ENCODE assay signal across 28 cellular contexts in genomic region chr13:66855110-66855509, GRCh38.
A peak's percentile ranks its signal among the peaks of the same experiment; 100 is the strongest.
DNase-seq lines count a peak whose midpoint lies in the region; ATAC-seq, FAIRE-seq and TF ChIP-seq lines count a peak whose summit lies in the region.
"Had no signal": no experiment of that assay in that cellular context is flagged by ENCODE, and none has a peak within 500 bp of the region (broad histone marks: within the 10 kb centered on the region; RNA-seq: fewer than 3 reads in every experiment).

No MANE protein-coding gene starts in this region.

- no peak overlapping the region for H3K4me2 ChIP-seq in OCI-LY7 (ENCODE audit: low read length)
- H3K4me2 ChIP-seq in endothelial cell of umbilical vein (ENCODE audit: insufficient read depth, low read length): no peak overlapping the region
- H3K4me2 ChIP-seq: SK-N-SH had no signal

- H3K9ac ChIP-seq in endothelial cell of umbilical vein (replicated peaks; ENCODE audit: extremely low read depth, insufficient read depth, low read length): no peak overlapping the region
- H3K9ac ChIP-seq: SK-N-SH had no signal

- FAIRE-seq in endothelial cell of umbilical vein (lab: Jason Lieb, UNC): no peak
- FAIRE-seq: GM18507 had no signal

- peak; percentile 14 for DNase-seq in NCI-H82 (lab: John Stamatoyannopoulos, UW)
- no peak for DNase-seq in NCI-H82 treated with DMSO at 0.1 percent for 48 hours (lab: John Stamatoyannopoulos, UW; ENCODE audit: unreplicated experiment)
- no peak for DNase-seq in OCI-LY7 (ENCODE audit: low spot score)
- DNase-seq in endothelial cell of umbilical vein (ENCODE audit: low read depth, low spot score): peak; percentile 44
- DNase-seq in NCI-H524 treated with DMSO at 0.1 percent for 48 hours (lab: John Stamatoyannopoulos, UW): no peak
- no peak for DNase-seq in NCI-H1436 (lab: John Stamatoyannopoulos, UW)
- DNase-seq: ACHN; BE2C; CD8-positive, alpha-beta memory T cell; DMS153; DND-41; H7; NCI-H1048; NCI-H1417 treated with DMSO at 0.1 percent for 48 hours; NCI-H187; NCI-H2081 treated with DMSO at 0.1 percent for 48 hours; NCI-H2171 treated with DMSO at 0.1 percent for 48 hours; NCI-H345; NCI-H510A treated with DMSO at 0.1 percent for 48 hours; NCI-H748 treated with DMSO at 0.1 percent for 48 hours; OCI-M1; Peyer's patch; SK-N-SH; SW 1271 had no signal

- H3K4me3 ChIP-seq in OCI-LY7 (ENCODE audit: low read depth, low read length, poor library complexity, severe bottlenecking) (no peak overlapping the region), endothelial cell of umbilical vein (replicated peaks in 1 of 3; ENCODE audit: insufficient read depth in 1 of 3, low read depth in 1 of 3, low read length in 3 of 3) (no peak overlapping the region)
- H3K4me3 ChIP-seq: Peyer's patch had no signal

- H3K4me1 ChIP-seq in OCI-LY7 (ENCODE audit: insufficient read depth, low read length, poor library complexity, severe bottlenecking) (peaks cover 5% of the 10 kb centered on the region), endothelial cell of umbilical vein (ENCODE audit: control insufficient read depth, extremely low read depth, insufficient read depth, low read length) (peaks cover 13% of the 10 kb centered on the region)
- H3K4me1 ChIP-seq: Peyer's patch had no signal

- H3K9me3 ChIP-seq in OCI-LY7 (ENCODE audit: low read length) (peaks cover 15% of the 10 kb centered on the region; the same call in 1 of the 2 replicates), endothelial cell of umbilical vein (replicated peaks; ENCODE audit: control insufficient read depth, insufficient read depth, low read length) (no peaks in the 10 kb centered on the region)
- H3K9me3 ChIP-seq: BE2C, Peyer's patch, SK-N-SH had no signal

- H3K36me3 ChIP-seq in OCI-LY7 (ENCODE audit: insufficient read depth, low read length) (no peaks in the 10 kb centered on the region; the same call in 1 of the 2 replicates), endothelial cell of umbilical vein (ENCODE audit: control insufficient read depth in 2 of 2, extremely low read depth in 1 of 2, insufficient read depth in 2 of 2, low read length in 2 of 2) (no peaks in the 10 kb centered on the region)
- H3K36me3 ChIP-seq: BE2C, Peyer's patch had no signal

- no peak overlapping the region for H3K27ac ChIP-seq in OCI-LY7 (ENCODE audit: low read depth, low read length, poor library complexity, severe bottlenecking)
- no peak overlapping the region for H3K27ac ChIP-seq in endothelial cell of umbilical vein (ENCODE audit: insufficient read depth, low read depth, low read length)
- H3K27ac ChIP-seq: 22Rv1, HL-60, Peyer's patch had no signal

- POLR2A ChIA-PET in OCI-LY7 (lab: Charles Lee): interaction anchor here (0.5 to 1.7 kb wide), 5 partner anchors 17 to 242 kb away, joined by 3 to 5 read pairs (median 4); no protein-coding TSS in a partner anchor
- POLR2A ChIA-PET in endothelial cell of umbilical vein (lab: Charles Lee): no interaction called here

- no peaks in the 10 kb centered on the region for H3K27me3 ChIP-seq in endothelial cell of umbilical vein (ENCODE audit: control insufficient read depth in 2 of 2, insufficient read depth in 2 of 2, low read length in 2 of 2)
- H3K27me3 ChIP-seq: BE2C, Peyer's patch had no signal

- no peak for TF ChIP-seq CTCF in OCI-LY7 (conservative IDR thresholded peaks at IDR 0.05; ENCODE audit: low read length)
- no peak for TF ChIP-seq CTCF in endothelial cell of umbilical vein (IDR thresholded peaks at IDR 0.05; ENCODE audit: extremely low read depth in 1 of 2, insufficient read depth in 1 of 2, low read depth in 1 of 2, low read length in 2 of 2)

- H3K9me2 ChIP-seq in OCI-LY7 (ENCODE audit: insufficient read depth, low read length): no peaks in the 10 kb centered on the region
- H3K9me2 ChIP-seq: SK-N-SH had no signal

- BruUV-seq in OCI-LY7 (replicated peaks; lab: Mats Ljungman, UMichigan): no TSS peak
- no TSS peak for BruUV-seq in endothelial cell of umbilical vein (replicated peaks; lab: Mats Ljungman, UMichigan)

- no peak for ATAC-seq in GM18870 (IDR thresholded peaks at IDR 0.05; ENCODE audit: unreplicated experiment)

- no peak for TF ChIP-seq POLR2A in endothelial cell of umbilical vein (IDR thresholded peaks at IDR 0.05; ENCODE audit: low read depth, low read length)

- CTCF ChIA-PET in OCI-LY7 (lab: Charles Lee; ENCODE audit: unreplicated experiment): no interaction called here
- CTCF ChIA-PET in endothelial cell of umbilical vein (lab: Charles Lee): interaction anchor here (2.1 kb wide), 1 partner anchor 24 kb away, joined by 6 read pairs; no protein-coding TSS in a partner anchor

- no peaks in the 10 kb centered on the region for H4K20me1 ChIP-seq in OCI-LY7 (ENCODE audit: insufficient read depth, low read length)
- no peaks in the 10 kb centered on the region for H4K20me1 ChIP-seq in endothelial cell of umbilical vein (replicated peaks; ENCODE audit: control insufficient read depth, extremely low read depth, insufficient read depth, low read length)

- peak overlapping the region; percentile 59; the same call in 1 of the 2 replicates for H2AFZ ChIP-seq in OCI-LY7 (ENCODE audit: low read length)
- H2AFZ ChIP-seq in endothelial cell of umbilical vein (ENCODE audit: low read depth, low read length): no peak overlapping the region

- intact Hi-C loops in OCI-LY7 (cut with micrococcal nuclease; ENCODE audit: unreplicated experiment) (no loop called here), endothelial cell of umbilical vein (cut with micrococcal nuclease) (loop anchor here (5.0 to 10.0 kb wide), 2 partner anchors 137 to 370 kb away; no protein-coding TSS in a partner anchor)

- dilution Hi-C loops in endothelial cell of umbilical vein (cut with MboI; ENCODE audit: extremely low pct_ligation_motif_present, low sequenced_read_pairs): no loop called here

- H3K79me2 ChIP-seq in OCI-LY7 (ENCODE audit: insufficient read depth, low read depth, low read length): no peaks in the 10 kb centered on the region
- H3K79me2 ChIP-seq in endothelial cell of umbilical vein (ENCODE audit: control insufficient read depth, insufficient read depth, low read length): no peaks in the 10 kb centered on the region

- H3K9me1 ChIP-seq in endothelial cell of umbilical vein (replicated peaks; ENCODE audit: control insufficient read depth, extremely low read depth, insufficient read depth, low read length): no peaks in the 10 kb centered on the region

TF ChIP-seq in endothelial cell of umbilical vein, 7 proteins besides CTCF, POLR2A, EP300 and RAD21:
- TF ChIP-seq EZH2 (IDR thresholded peaks at IDR 0.05; ENCODE audit: borderline replicate concordance, low read depth, low read length, severe bottlenecking) (no peak), GATA2 (IDR thresholded peaks at IDR 0.05; ENCODE audit: insufficient read depth, insufficient read length, low read depth, low read length) (no peak), MYC (IDR thresholded peaks at IDR 0.05; ENCODE audit: low read depth, low read length) (no peak), FOS (IDR thresholded peaks at IDR 0.05; ENCODE audit: borderline replicate concordance, insufficient read depth, low read length) (no peak), POLR2AphosphoS5 (IDR thresholded peaks at IDR 0.05; ENCODE audit: insufficient read depth, low read depth, low read length) (no peak), JUN (IDR thresholded peaks at IDR 0.05; ENCODE audit: borderline replicate concordance, insufficient read depth, insufficient read length, low read depth) (no peak), MAX (IDR thresholded peaks at IDR 0.05; ENCODE audit: insufficient read depth, insufficient read length) (no peak)

Comparison
In these comparisons a context has a peak if more than half of its experiments do, and no peak if none do; other contexts are left out.
1. DNase-seq: peak in NCI-H82 (single experiment) and endothelial cell of umbilical vein (single experiment); none in NCI-H82 treated with DMSO at 0.1 percent for 48 hours (single experiment), OCI-LY7 (single experiment), NCI-H524 treated with DMSO at 0.1 percent for 48 hours (single experiment) and NCI-H1436 (single experiment).